1 cellular context compared by ENCODE assay signal in the genomic region with DNA sequence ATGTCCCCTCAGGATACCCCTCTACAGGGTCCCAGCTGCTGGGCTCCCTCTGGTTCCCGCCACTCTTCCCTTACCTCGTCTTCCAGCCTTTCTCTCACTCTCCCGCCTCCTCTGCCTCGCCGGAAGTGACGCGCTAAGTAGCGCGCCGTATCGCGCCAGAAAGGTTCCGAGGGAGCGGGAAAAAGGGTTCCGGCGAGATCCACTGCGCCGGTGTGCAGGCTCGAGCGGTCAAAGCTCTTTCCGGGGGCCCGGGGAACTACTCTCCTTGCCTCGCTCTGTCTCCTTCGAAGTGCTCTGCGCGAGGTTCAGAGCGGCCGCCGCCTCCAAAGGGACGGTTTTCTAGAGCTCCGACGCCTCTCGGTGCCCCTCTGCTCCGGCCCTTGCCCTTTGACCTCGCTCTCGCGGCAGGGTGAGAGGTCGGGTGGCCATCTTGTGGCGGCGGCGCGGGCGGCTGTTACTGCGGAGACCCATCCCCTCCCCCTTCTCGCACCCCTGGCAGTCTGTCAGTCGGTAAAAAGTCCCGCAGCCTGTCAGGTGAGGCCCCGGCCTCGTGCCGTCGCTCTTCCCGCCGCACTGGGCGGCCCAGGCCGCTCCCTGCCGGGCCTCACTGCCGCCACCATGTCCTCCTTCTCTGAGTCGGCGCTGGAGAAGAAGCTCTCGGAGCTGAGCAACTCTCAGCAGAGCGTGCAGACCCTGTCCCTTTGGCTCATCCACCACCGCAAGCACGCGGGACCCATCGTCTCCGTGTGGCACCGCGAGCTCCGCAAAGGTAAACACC.
TF ChIP-seq lines count a peak whose summit lies in the region.

A gene with protein sequence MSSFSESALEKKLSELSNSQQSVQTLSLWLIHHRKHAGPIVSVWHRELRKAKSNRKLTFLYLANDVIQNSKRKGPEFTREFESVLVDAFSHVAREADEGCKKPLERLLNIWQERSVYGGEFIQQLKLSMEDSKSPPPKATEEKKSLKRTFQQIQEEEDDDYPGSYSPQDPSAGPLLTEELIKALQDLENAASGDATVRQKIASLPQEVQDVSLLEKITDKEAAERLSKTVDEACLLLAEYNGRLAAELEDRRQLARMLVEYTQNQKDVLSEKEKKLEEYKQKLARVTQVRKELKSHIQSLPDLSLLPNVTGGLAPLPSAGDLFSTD (plus strand): TSS at position 417 of the 778 bp plus-strand sequence. CDS start 202 bp downstream, at position 619.
TTI1 (minus strand) TSS at position 127 of the 778 bp plus-strand sequence. CDS start 19,640 bp downstream, outside the sequence.

TF ChIP-seq in H1, 55 proteins besides CTCF, POLR2A, EP300 and RAD21 (continues in another document):
- no peak for TF ChIP-seq RXRA (IDR thresholded peaks at IDR 0.05; ENCODE audit: insufficient read depth, low read depth, low read length)
- no peak for TF ChIP-seq NANOG (IDR thresholded peaks at IDR 0.05; ENCODE audit: insufficient read depth, low read depth, low read length, poor library complexity, severe bottlenecking)
- TF ChIP-seq GTF2F1 (IDR thresholded peaks at IDR 0.05; ENCODE audit: borderline replicate concordance, low read depth, low read length): peak; percentile 10; the same call in 1 of the 2 replicates
- TF ChIP-seq, protein P1, sequence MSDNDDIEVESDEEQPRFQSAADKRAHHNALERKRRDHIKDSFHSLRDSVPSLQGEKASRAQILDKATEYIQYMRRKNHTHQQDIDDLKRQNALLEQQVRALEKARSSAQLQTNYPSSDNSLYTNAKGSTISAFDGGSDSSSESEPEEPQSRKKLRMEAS (IDR thresholded peaks at IDR 0.05): peak; percentile 73
- no peak for TF ChIP-seq CHD1 (IDR thresholded peaks at IDR 0.05; ENCODE audit: low read depth, low read length)
- no peak for TF ChIP-seq MAFK (IDR thresholded peaks at IDR 0.05; ENCODE audit: low read depth, low read length)
- TF ChIP-seq CEBPB (IDR thresholded peaks at IDR 0.05; ENCODE audit: low read depth, low read length): no peak
- no peak for TF ChIP-seq EZH2 (IDR thresholded peaks at IDR 0.05; ENCODE audit: low read depth, low read length, severe bottlenecking)
- TF ChIP-seq CHD2 (IDR thresholded peaks at IDR 0.05; ENCODE audit: low read length): peak; percentile 70
- peak; percentile 69 for TF ChIP-seq SRF (IDR thresholded peaks at IDR 0.05; ENCODE audit: low read depth, low read length)
- peak; percentile 74 for TF ChIP-seq KDM4A (IDR thresholded peaks at IDR 0.05; ENCODE audit: low read depth, low read length, severe bottlenecking)
- TF ChIP-seq CBX8 (IDR thresholded peaks at IDR 0.05; ENCODE audit: borderline replicate concordance, low read depth, low read length): no peak
- peak; percentile 92 for TF ChIP-seq TBP (IDR thresholded peaks at IDR 0.05; ENCODE audit: low read depth, low read length)
- peak; percentile 99 for TF ChIP-seq TAF1 (IDR thresholded peaks at IDR 0.05; ENCODE audit: low read depth, low read length)
- TF ChIP-seq FOSL1 (IDR thresholded peaks at IDR 0.05; ENCODE audit: insufficient read depth, low read depth, low read length): no peak
- no peak for TF ChIP-seq TEAD4 (IDR thresholded peaks at IDR 0.05; ENCODE audit: low read depth, low read length)
- peak; percentile 88; the same call in 1 of the 2 replicates for TF ChIP-seq SP4 (IDR thresholded peaks at IDR 0.05; ENCODE audit: low read length)
- TF ChIP-seq SIRT6 (IDR thresholded peaks at IDR 0.05; ENCODE audit: low read length): no peak
- no peak for TF ChIP-seq BACH1 (IDR thresholded peaks at IDR 0.05; ENCODE audit: low read length)
- peak; percentile 94 for TF ChIP-seq PHF8 (conservative IDR thresholded peaks at IDR 0.05; ENCODE audit: low read depth, low read length)
- TF ChIP-seq SAP30 (IDR thresholded peaks at IDR 0.05; ENCODE audit: insufficient read depth, insufficient replicate concordance, low read length): no peak
- no peak for TF ChIP-seq RNF2 (IDR thresholded peaks at IDR 0.05; ENCODE audit: borderline replicate concordance, low read depth, low read length, missing control alignments, poor library complexity, severe bottlenecking)
- peak; percentile 94 for TF ChIP-seq YY1 (IDR thresholded peaks at IDR 0.05; ENCODE audit: low read depth, low read length)
- TF ChIP-seq HDAC6 (IDR thresholded peaks at IDR 0.05; ENCODE audit: low read depth, low read length): no peak
- TF ChIP-seq SIX5 (IDR thresholded peaks at IDR 0.05; ENCODE audit: low read depth, low read length): peak; percentile 17; the same call in 1 of the 2 replicates
- no peak for TF ChIP-seq SP2 (IDR thresholded peaks at IDR 0.05; ENCODE audit: low read length)
- TF ChIP-seq ATF3 (IDR thresholded peaks at IDR 0.05; ENCODE audit: insufficient read depth, low read depth, low read length): peak; percentile 74; the same call in 1 of the 2 replicates
- TF ChIP-seq, protein P2, sequence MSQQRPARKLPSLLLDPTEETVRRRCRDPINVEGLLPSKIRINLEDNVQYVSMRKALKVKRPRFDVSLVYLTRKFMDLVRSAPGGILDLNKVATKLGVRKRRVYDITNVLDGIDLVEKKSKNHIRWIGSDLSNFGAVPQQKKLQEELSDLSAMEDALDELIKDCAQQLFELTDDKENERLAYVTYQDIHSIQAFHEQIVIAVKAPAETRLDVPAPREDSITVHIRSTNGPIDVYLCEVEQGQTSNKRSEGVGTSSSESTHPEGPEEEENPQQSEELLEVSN (IDR thresholded peaks at IDR 0.05): peak; percentile 99
- peak; percentile 81 for TF ChIP-seq ATF2 (IDR thresholded peaks at IDR 0.05; ENCODE audit: low read length)
- peak; percentile 92 for TF ChIP-seq RBBP5 (IDR thresholded peaks at IDR 0.05; ENCODE audit: borderline replicate concordance, low read depth, low read length)
- TF ChIP-seq BCL11A (IDR thresholded peaks at IDR 0.05; ENCODE audit: low read depth in 2 of 2, low read length in 2 of 2): no peak
- peak; percentile 96 for TF ChIP-seq POLR2AphosphoS5 (IDR thresholded peaks at IDR 0.05; ENCODE audit: low read depth, low read length)
- TF ChIP-seq SP1 (IDR thresholded peaks at IDR 0.05; ENCODE audit: low read depth, low read length): peak; percentile 56; the same call in 1 of the 2 replicates
- peak; percentile 86 for TF ChIP-seq TAF7 (optimal IDR thresholded peaks at IDR 0.05; ENCODE audit: borderline replicate concordance, low read depth, low read length)
- no peak for TF ChIP-seq EGR1 (IDR thresholded peaks at IDR 0.05; ENCODE audit: borderline replicate concordance, low read depth, low read length)
- peak; percentile 74 to 81 for TF ChIP-seq SIN3A (conservative IDR thresholded peaks at IDR 0.05 in 1 of 2, IDR thresholded peaks at IDR 0.05 in 1 of 2; ENCODE audit: low read depth in 1 of 2, low read length in 2 of 2)
- no peak for TF ChIP-seq JUN (IDR thresholded peaks at IDR 0.05; ENCODE audit: low read depth, low read length)
- peak; percentile 78 for TF ChIP-seq KDM5A (IDR thresholded peaks at IDR 0.05; ENCODE audit: low read length)
- no peak for TF ChIP-seq TCF12 (IDR thresholded peaks at IDR 0.05; ENCODE audit: low read depth, low read length)
- TF ChIP-seq ZNF274 (IDR thresholded peaks at IDR 0.05; ENCODE audit: borderline replicate concordance, extremely low read depth, low read length): no peak
- no peak for TF ChIP-seq RFX5 (IDR thresholded peaks at IDR 0.05; ENCODE audit: borderline replicate concordance, low read depth, low read length)
- no peak for TF ChIP-seq CBX5 (IDR thresholded peaks at IDR 0.05; ENCODE audit: low read depth, low read length)
- no peak for TF ChIP-seq CTBP2 (IDR thresholded peaks at IDR 0.05; ENCODE audit: borderline replicate concordance, insufficient read depth, insufficient read length, low read length)
- peak in 1 of 2 experiments; percentile 73; a peak in 2 of 4 replicates for TF ChIP-seq HDAC2 (IDR thresholded peaks at IDR 0.05; ENCODE audit: borderline replicate concordance in 1 of 2, low read depth in 2 of 2, low read length in 2 of 2)
- no peak for TF ChIP-seq KDM1A (IDR thresholded peaks at IDR 0.05; ENCODE audit: borderline replicate concordance, low read length)
- peak; percentile 91; the same call in 1 of the 2 replicates for TF ChIP-seq GABPA (IDR thresholded peaks at IDR 0.05; ENCODE audit: borderline replicate concordance, insufficient read depth, low read length)
- TF ChIP-seq CHD7 (IDR thresholded peaks at IDR 0.05; ENCODE audit: insufficient replicate concordance, low read length): no peak
- TF ChIP-seq ASH2L (IDR thresholded peaks at IDR 0.05; ENCODE audit: low read length): peak; percentile 97
- TF ChIP-seq JUND (IDR thresholded peaks at IDR 0.05; ENCODE audit: low read length): no peak
- TF ChIP-seq SUZ12 (IDR thresholded peaks at IDR 0.05; ENCODE audit: low read length): no peak
- peak; percentile 19; the same call in 1 of the 2 replicates for TF ChIP-seq NRF1 (IDR thresholded peaks at IDR 0.05; ENCODE audit: low read depth, low read length)
